8 cellular contexts compared by ENCODE assay signal in the genomic region with DNA sequence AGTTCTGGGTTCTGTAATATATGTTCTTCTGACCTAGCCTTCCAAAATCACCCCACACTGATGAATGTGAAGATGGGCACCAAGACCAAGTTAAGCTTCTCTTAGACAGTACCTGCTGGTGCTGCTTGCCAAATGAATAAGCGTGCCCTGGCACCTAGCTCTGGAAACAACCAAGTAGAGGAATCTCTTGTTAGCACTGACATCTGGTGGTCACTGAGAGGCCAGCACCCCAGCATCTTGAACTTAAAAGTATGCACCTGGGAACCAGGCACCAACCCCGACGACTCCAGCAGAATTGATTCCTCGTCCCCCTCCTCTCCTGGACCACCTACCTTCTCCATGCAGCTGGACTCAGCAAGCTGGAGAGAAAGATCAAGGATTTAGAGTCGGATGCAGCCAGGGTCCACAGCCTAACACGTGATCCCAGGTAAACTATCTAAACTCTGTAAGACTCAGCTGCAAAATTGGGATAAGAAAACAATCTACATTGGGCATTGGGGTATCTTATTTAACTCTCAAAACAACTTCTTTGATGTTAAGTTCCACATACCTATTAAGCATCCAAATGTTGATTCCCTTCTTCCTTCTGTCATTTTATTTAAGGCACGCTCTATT.
DNase-seq lines count a peak whose midpoint lies in the region; ATAC-seq and TF ChIP-seq lines count a peak whose summit lies in the region.

No MANE protein-coding gene starts in this region.

- H4K20me1 ChIP-seq in OCI-LY1 (ENCODE audit: insufficient read depth, low read length), result no peaks in the 10 kb centered on the region
- H4K20me1 ChIP-seq in smooth muscle cell (ENCODE audit: low read depth), result no peaks in the 10 kb centered on the region

- H3K4me3 ChIP-seq in OCI-LY1 (ENCODE audit: low read depth, low read length, poor library complexity, severe bottlenecking) (no peak overlapping the region), adipocyte (ENCODE audit: low read length) (no peak overlapping the region), right cardiac atrium (ENCODE audit: low read length) (no peak overlapping the region), smooth muscle cell (no peak overlapping the region)

- DNase-seq in CD14-positive monocyte (ENCODE audit: low spot score) (peak; percentile 53), adipocyte (ENCODE audit: low read depth) (peak; percentile 76), right cardiac atrium (peak; percentile 47 to 76 (median 61)), smooth muscle cell (lab: John Stamatoyannopoulos, UW; ENCODE audit: unreplicated experiment) (no peak)

- no peak overlapping the region for H3K4me3 Mint-ChIP-seq in CD14-positive monocyte

- H3K9me3 ChIP-seq in OCI-LY1 (ENCODE audit: low read length), result no peaks in the 10 kb centered on the region
- no peaks in the 10 kb centered on the region for H3K9me3 ChIP-seq in adipocyte (ENCODE audit: control insufficient read depth, low read length)
- H3K9me3 ChIP-seq in right cardiac atrium (ENCODE audit: control insufficient read depth, low read length), result no peaks in the 10 kb centered on the region
- no peaks in the 10 kb centered on the region for H3K9me3 ChIP-seq in smooth muscle cell (replicated peaks; ENCODE audit: low read depth)

- H3K4me2 ChIP-seq in OCI-LY1 (ENCODE audit: low read length) (no peak overlapping the region), smooth muscle cell (no peak overlapping the region)

- ATAC-seq in GM18519 (IDR thresholded peaks at IDR 0.05; ENCODE audit: low FRiP score, unreplicated experiment), result peak; percentile 43
- peak; percentile 61 for ATAC-seq in HG03442 (IDR thresholded peaks at IDR 0.05; ENCODE audit: unreplicated experiment)
- ATAC-seq in right cardiac atrium, result peak in 1 of 2 donors; percentile 31
- ATAC-seq in GM19324 (IDR thresholded peaks at IDR 0.05; ENCODE audit: low FRiP score, unreplicated experiment), result no peak

- no peaks in the 10 kb centered on the region for H3K79me2 ChIP-seq in OCI-LY1 (ENCODE audit: insufficient read depth, low read length)
- no peaks in the 10 kb centered on the region for H3K79me2 ChIP-seq in smooth muscle cell (ENCODE audit: low read depth)

- intact Hi-C loops in CD14-positive monocyte (cut with micrococcal nuclease), result no loop called here
- intact Hi-C loops in right cardiac atrium (cut with DNase I), result loop anchor here in 2 of 4 donors (2.0 to 10.0 kb wide), 3 partner anchors 191 to 431 kb away; no protein-coding TSS in a partner anchor

- H3K27me3 Mint-ChIP-seq in CD14-positive monocyte (ENCODE audit: low read depth in 3 of 3), result peaks cover 0 to 2% (median 1%) of the 10 kb centered on the region in 3 donors

- H2AFZ ChIP-seq in OCI-LY1 (ENCODE audit: low read length), result no peak overlapping the region
- no peak overlapping the region for H2AFZ ChIP-seq in smooth muscle cell (ENCODE audit: low read depth)

- no peaks in the 10 kb centered on the region for H3K36me3 ChIP-seq in OCI-LY1 (ENCODE audit: insufficient read depth, low read length)
- H3K36me3 ChIP-seq in adipocyte (ENCODE audit: control insufficient read depth, insufficient read depth, low read length, severe bottlenecking), result no peaks in the 10 kb centered on the region
- H3K36me3 ChIP-seq in smooth muscle cell (ENCODE audit: low read depth), result no peaks in the 10 kb centered on the region

- peaks cover 11 to 21% of the 10 kb centered on the region in 2 donors for H3K36me3 Mint-ChIP-seq in CD14-positive monocyte

- H3F3A ChIP-seq in OCI-LY1 (ENCODE audit: insufficient read depth, low read length), result no peaks in the 10 kb centered on the region
- H3F3A ChIP-seq in smooth muscle cell (ENCODE audit: low read depth), result peaks cover 11% of the 10 kb centered on the region

- no peaks in the 10 kb centered on the region for H3K9me2 ChIP-seq in OCI-LY1 (ENCODE audit: low read depth, low read length)

- H3K4me1 Mint-ChIP-seq in CD14-positive monocyte, result peaks cover 29% of the 10 kb centered on the region

- 34% methylated on average over 7 of the region's 7 CpGs for WGBS in right cardiac atrium
- WGBS in smooth muscle cell (ENCODE audit: low lambda C conversion rate), result 31% methylated on average over 7 of the region's 7 CpGs

- no peak overlapping the region for H3K27ac ChIP-seq in OCI-LY1 (ENCODE audit: low read depth, low read length, poor library complexity, severe bottlenecking)
- no peak overlapping the region for H3K27ac ChIP-seq in right cardiac atrium (ENCODE audit: low read length)
- H3K27ac ChIP-seq in smooth muscle cell (ENCODE audit: low read depth), result no peak overlapping the region

- H3K4me1 ChIP-seq in OCI-LY1 (ENCODE audit: insufficient read depth, low read length, severe bottlenecking) (peaks cover 6% of the 10 kb centered on the region), adipocyte (ENCODE audit: control insufficient read depth, insufficient read depth, low read length) (peaks cover 26% of the 10 kb centered on the region), right cardiac atrium (ENCODE audit: control insufficient read depth, insufficient read depth, low read length) (no peaks in the 10 kb centered on the region), smooth muscle cell (ENCODE audit: low read depth) (no peaks in the 10 kb centered on the region)

- TF ChIP-seq CTCF in CD14-positive monocyte (IDR thresholded peaks at IDR 0.05) (peak; percentile 67), OCI-LY1 (IDR thresholded peaks at IDR 0.05; ENCODE audit: low read length) (peak; percentile 73), smooth muscle cell (IDR thresholded peaks at IDR 0.05; ENCODE audit: borderline replicate concordance, insufficient read depth, poor library complexity, severe bottlenecking) (peak; percentile 69)

- no peaks in the 10 kb centered on the region for H3K9me3 Mint-ChIP-seq in CD14-positive monocyte

- H3K27me3 ChIP-seq in OCI-LY1 (ENCODE audit: insufficient read depth, low read length) (no peaks in the 10 kb centered on the region), adipocyte (replicated peaks; ENCODE audit: control insufficient read depth, insufficient read depth, low read length) (peaks cover 9% of the 10 kb centered on the region), right cardiac atrium (ENCODE audit: control insufficient read depth, insufficient read depth) (no peaks in the 10 kb centered on the region), smooth muscle cell (ENCODE audit: low read depth) (no peaks in the 10 kb centered on the region)

- no peak overlapping the region for H3K9ac ChIP-seq in OCI-LY1 (ENCODE audit: low read length)
- no peak overlapping the region for H3K9ac ChIP-seq in adipocyte (ENCODE audit: low read length)
- no peak overlapping the region for H3K9ac ChIP-seq in smooth muscle cell (ENCODE audit: low read depth)

- no peak overlapping the region for H3K27ac Mint-ChIP-seq in CD14-positive monocyte
